In genomic region chr15:23038741-23039150, GRCh38 we compare ENCODE assay signal across 8 cellular contexts. TPM values are rescaled to one million over a fixed set of nuclear protein-coding genes. Genes with fewer than 3 reads are reported as not detected.
DNase-seq lines count a peak whose midpoint lies in the region; ATAC-seq and TF ChIP-seq lines count a peak whose summit lies in the region.

No MANE protein-coding gene starts in this region.

- H3K4me3 Mint-ChIP-seq in Caco-2 (ENCODE audit: unreplicated experiment) (peak overlapping the region; percentile 99), endodermal cell (peak overlapping the region; percentile 79)
- H3K4me3 Mint-ChIP-seq in naive thymus-derived CD8-positive, alpha-beta T cell = peak overlapping the region; percentile 79 to 99 (median 94)

- no peak overlapping the region for H3K27ac ChIP-seq in endodermal cell (ENCODE audit: low read depth, low read length)

- no TSS peak for BruUV-seq in Caco-2 (replicated peaks; lab: Mats Ljungman, UMichigan)

- H3K27me3 Mint-ChIP-seq in Caco-2 (ENCODE audit: insufficient read depth, unreplicated experiment) (no peaks in the 10 kb centered on the region), endodermal cell (ENCODE audit: insufficient read depth) (no peaks in the 10 kb centered on the region)
- no peaks in the 10 kb centered on the region for H3K27me3 Mint-ChIP-seq in naive thymus-derived CD8-positive, alpha-beta T cell

- H3K9me3 ChIP-seq in Caco-2 = no peaks in the 10 kb centered on the region
- H3K9me3 ChIP-seq in endodermal cell (ENCODE audit: control insufficient read depth, low read length) = peaks cover 7% of the 10 kb centered on the region

- intact Hi-C loops in Caco-2 (cut with micrococcal nuclease; ENCODE audit: unreplicated experiment) = loop anchor here (2.0 to 5.0 kb wide), 4 partner anchors 34 to 428 kb away; no protein-coding TSS in a partner anchor

- H3K36me3 Mint-ChIP-seq in Caco-2 (ENCODE audit: insufficient read depth, unreplicated experiment) (peaks cover 28% of the 10 kb centered on the region), endodermal cell (ENCODE audit: low read depth) (peaks cover 21% of the 10 kb centered on the region)
- H3K36me3 Mint-ChIP-seq in naive thymus-derived CD8-positive, alpha-beta T cell = peaks cover 7 to 28% (median 18%) of the 10 kb centered on the region in 3 donors

- H3K9ac ChIP-seq in endodermal cell (ENCODE audit: extremely low read depth, low read length, poor library complexity, severe bottlenecking) = peak overlapping the region; percentile 90

- peaks cover 14% of the 10 kb centered on the region for H3K4me1 ChIP-seq in Caco-2
- no peaks in the 10 kb centered on the region for H3K4me1 ChIP-seq in endodermal cell (ENCODE audit: control insufficient read depth, insufficient read depth, low read length)

- H3K27ac Mint-ChIP-seq in Caco-2 (ENCODE audit: unreplicated experiment) = peak overlapping the region; percentile 99
- H3K27ac Mint-ChIP-seq in endodermal cell = peak overlapping the region; percentile 96
- peak overlapping the region; percentile 41 to 96 (median 84) for H3K27ac Mint-ChIP-seq in naive thymus-derived CD8-positive, alpha-beta T cell

- WGBS in endodermal cell (ENCODE audit: insufficient coverage in 1 of 2, insufficient read length in 1 of 2), 2 experiments = 4 to 9% methylated on average over 4 to 14 of the region's 14 CpGs

- H3K4me1 Mint-ChIP-seq in Caco-2 (ENCODE audit: low read depth, unreplicated experiment) (peaks cover 23% of the 10 kb centered on the region), endodermal cell (peaks cover 4% of the 10 kb centered on the region)
- H3K4me1 Mint-ChIP-seq in naive thymus-derived CD8-positive, alpha-beta T cell = peaks cover 8 to 35% (median 31%) of the 10 kb centered on the region in 4 donors

- POLR2A ChIA-PET in Caco-2 (lab: Charles Lee) = interaction anchor here (1.1 to 1.7 kb wide), 5 partner anchors 34 to 445 kb away, joined by 3 to 10 read pairs (median 4); partner anchors contain the start of gene CYFIP1
- POLR2A ChIA-PET in naive thymus-derived CD8-positive, alpha-beta T cell (lab: Charles Lee) = interaction anchor here (0.7 to 1.6 kb wide), 5 partner anchors 9 to 200 kb away, joined by 3 to 4 read pairs (median 4); partner anchors contain the start of gene NIPA2

- peak overlapping the region; percentile 79 for H3K4me3 ChIP-seq in Caco-2 (ENCODE audit: low read depth, low read length)
- H3K4me3 ChIP-seq in endodermal cell (ENCODE audit: low read length) = peak overlapping the region; percentile 91

- ATAC-seq in GM19025 (IDR thresholded peaks at IDR 0.05; ENCODE audit: low read depth, unreplicated experiment) = peak; percentile 4
- ATAC-seq in HG03196 (IDR thresholded peaks at IDR 0.05; ENCODE audit: unreplicated experiment) = peak; percentile 13
- peak in 1 of 2 donors; percentile 0 for ATAC-seq in naive thymus-derived CD8-positive, alpha-beta T cell

- no peaks in the 10 kb centered on the region for H3K27me3 ChIP-seq in Caco-2 (replicated peaks; ENCODE audit: control insufficient read depth, insufficient read depth, low read length)
- no peaks in the 10 kb centered on the region for H3K27me3 ChIP-seq in endodermal cell (ENCODE audit: control insufficient read depth, insufficient read depth, low read length, poor library complexity, severe bottlenecking)

- H3K36me3 ChIP-seq in Caco-2 (ENCODE audit: control insufficient read depth, insufficient read depth, low read length) (peaks cover 10% of the 10 kb centered on the region), endodermal cell (ENCODE audit: control insufficient read depth, insufficient read depth, low read length) (peaks cover 27% of the 10 kb centered on the region)

- TF ChIP-seq CTCF in Caco-2 (IDR thresholded peaks at IDR 0.05; ENCODE audit: insufficient read depth in 1 of 2, low read depth in 1 of 2, low read length in 1 of 2, severe bottlenecking in 1 of 2, unreplicated experiment in 1 of 2) (no peak), endodermal cell (conservative IDR thresholded peaks at IDR 0.05) (no peak)

- H3K9me3 Mint-ChIP-seq in Caco-2 (ENCODE audit: unreplicated experiment) (peaks cover 9% of the 10 kb centered on the region), endodermal cell (peaks cover 6% of the 10 kb centered on the region)
- H3K9me3 Mint-ChIP-seq in naive thymus-derived CD8-positive, alpha-beta T cell = no peaks in the 10 kb centered on the region

- DNase-seq in Caco-2 (no peak), RKO (ENCODE audit: low spot score) (peak; percentile 74), endodermal cell (peak; percentile 46), dermis blood vessel endothelial cell (no peak), OCI-M2 (lab: John Stamatoyannopoulos, UW; ENCODE audit: unreplicated experiment) (no peak)
- DNase-seq in naive thymus-derived CD8-positive, alpha-beta T cell = no peak

- CTCF ChIA-PET in Caco-2 (lab: Charles Lee) = interaction anchor here (0.8 to 0.9 kb wide), 2 partner anchors 9 to 100 kb away, joined by 3 to 5 read pairs; no protein-coding TSS in a partner anchor

RNA-seq across cellular contexts. Expression of gene TUBGCP5, which starts 0.6 kb away (rescaled TPM):
- total RNA-seq in Caco-2 (2022) (48.3 and 53.1 TPM in 2 replicates), endodermal cell (10 to 100 TPM; 23.0 to 24.7 TPM), dermis blood vessel endothelial cell (7.0 and 25.8 TPM in 2 replicates)
- polyA plus RNA-seq in endodermal cell (2013, experiment 1 of 2) = 20.5 TPM
- polyA plus RNA-seq in endodermal cell (2013, experiment 2 of 2) = 18.5 TPM
- 10 to 100 TPM; 27.2 to 30.3 TPM for total RNA-seq in naive thymus-derived CD8-positive, alpha-beta T cell
- 1 to 10 TPM; 4.3 to 9.8 (median 5.0) TPM for polyA plus RNA-seq in naive thymus-derived CD8-positive, alpha-beta T cell

RNA-seq across cellular contexts. Expression of gene CYFIP1, which starts 58.6 kb away (rescaled TPM):
- total RNA-seq in Caco-2 (2022) (205 and 211 TPM in 2 replicates), endodermal cell (100 to 1,000 TPM; 134 to 139 TPM), dermis blood vessel endothelial cell (53.9 and 178 TPM in 2 replicates)
- 81.2 TPM for polyA plus RNA-seq in endodermal cell (2013, experiment 1 of 2)
- polyA plus RNA-seq in endodermal cell (2013, experiment 2 of 2) = 81.8 TPM
- 1 to 10 TPM; 2.8 to 4.1 TPM for total RNA-seq in naive thymus-derived CD8-positive, alpha-beta T cell
- 1 to 10 TPM in 1 of 3 donors, under 1 TPM in 2; 0.34 to 1.6 (median 0.74) TPM for polyA plus RNA-seq in naive thymus-derived CD8-positive, alpha-beta T cell

Comparison
In these comparisons a context has a peak if more than half of its experiments do, and no peak if none do; other contexts are left out.
1. DNase-seq: peak in RKO (single experiment) and endodermal cell (single experiment); none in Caco-2 (0 of 2), naive thymus-derived CD8-positive, alpha-beta T cell (0 of 10), dermis blood vessel endothelial cell (single experiment) and OCI-M2 (single experiment).
2. RNA of gene CYFIP1, which starts 58.6 kb away (total RNA-seq): 205 to 211 TPM in Caco-2, 134 to 139 TPM in endodermal cell and 53.9 to 178 TPM in dermis blood vessel endothelial cell; 2.8 to 4.1 TPM in naive thymus-derived CD8-positive, alpha-beta T cell; every median in the first group is over 10 times any median in the second.
3. Peak in every context shown above with its lines, with median percentiles within 50 percentile points of each other: H3K27ac Mint-ChIP-seq and H3K4me3 Mint-ChIP-seq.